ENCODE assay signal across 1 cellular context in genomic region chr3:195147649-195148121, GRCh38.
TF ChIP-seq lines count a peak whose summit lies in the region.

No MANE protein-coding gene starts in this region.

TF ChIP-seq in GM12878, 131 proteins besides CTCF, POLR2A, EP300 and RAD21 (continued from another document):
- TF ChIP-seq IRF5 (IDR thresholded peaks at IDR 0.05; ENCODE audit: borderline replicate concordance) (no peak), TBL1XR1 (IDR thresholded peaks at IDR 0.05; ENCODE audit: low read depth, low read length) (peak; percentile 26; the same call in 1 of the 2 replicates), NR2C2 (IDR thresholded peaks at IDR 0.05; ENCODE audit: borderline replicate concordance, control insufficient read depth, insufficient read length, low read depth) (no peak), SPI1 (IDR thresholded peaks at IDR 0.05; ENCODE audit: borderline replicate concordance, insufficient read depth, low read depth, low read length) (peak; percentile 79; the same call in 1 of the 2 replicates)
